Comparison of ENCODE assay signal across 11 cellular contexts in genomic region chr7:55590517-55591281, GRCh38. TPM values are rescaled to one million over a fixed set of nuclear protein-coding genes. Genes with fewer than 3 reads are reported as not detected.
DNase-seq lines count a peak whose midpoint lies in the region; ATAC-seq and TF ChIP-seq lines count a peak whose summit lies in the region.
"Had no signal": no experiment of that assay in that cellular context is flagged by ENCODE, and none has a peak within 500 bp of the region (broad histone marks: within the 10 kb centered on the region; RNA-seq: fewer than 3 reads in every experiment).

No MANE protein-coding gene starts in this region.

- no peak overlapping the region for H2BK12ac ChIP-seq in neuronal stem cell (ENCODE audit: low read length)

- H3K4me1 Mint-ChIP-seq in activated CD4-positive, alpha-beta T cell treated with anti-CD3 and anti-CD28 coated beads, Interleukin-2, amount 10 ng/mL, durations not matched to agents 24 days and 14 days, result peaks cover 11% of the 10 kb centered on the region
- peaks cover 2% of the 10 kb centered on the region for H3K4me1 Mint-ChIP-seq in activated CD4-positive, alpha-beta T cell treated with anti-CD3 and anti-CD28 coated beads for 36 hours
- no peaks in the 10 kb centered on the region for H3K4me1 Mint-ChIP-seq in chondrocyte (ENCODE audit: low read depth)

- no peak overlapping the region for H3K9ac ChIP-seq in neuronal stem cell (ENCODE audit: low read depth, low read length, poor library complexity)
- H3K9ac ChIP-seq: BLaER1 treated with 17β-estradiol and CSF1 and Interleukin-3, amounts not matched to agents 10 nM and 100 nM had no signal

- no peak overlapping the region for H2AFZ ChIP-seq in neuronal stem cell (ENCODE audit: low read length)

- H3K27ac ChIP-seq in neuronal stem cell (replicated peaks; ENCODE audit: low read length), result no peak overlapping the region
- H3K27ac ChIP-seq: 22Rv1; BLaER1 treated with 17β-estradiol and CSF1 and Interleukin-3, amounts not matched to agents 10 nM and 100 nM had no signal

- H3K4me1 ChIP-seq in neuronal stem cell (ENCODE audit: control insufficient read depth in 2 of 2, insufficient read depth in 1 of 2, low read depth in 1 of 2, low read length in 2 of 2), result peaks cover 0 to 2% of the 10 kb centered on the region in 2 donors

- no peak overlapping the region for H3K4me2 ChIP-seq in neuronal stem cell (ENCODE audit: insufficient read depth, low read length, poor library complexity, severe bottlenecking)

- H2BK120ac ChIP-seq in neuronal stem cell (ENCODE audit: low read depth, low read length), result no peak overlapping the region

- H3K9me3 Mint-ChIP-seq in activated CD4-positive, alpha-beta T cell treated with anti-CD3 and anti-CD28 coated beads, Interleukin-2, amount 10 ng/mL, durations not matched to agents 24 days and 14 days, result no peaks in the 10 kb centered on the region
- no peaks in the 10 kb centered on the region for H3K9me3 Mint-ChIP-seq in activated CD4-positive, alpha-beta T cell treated with anti-CD3 and anti-CD28 coated beads for 36 hours (ENCODE audit: low read depth)
- no peaks in the 10 kb centered on the region for H3K9me3 Mint-ChIP-seq in chondrocyte (ENCODE audit: low read depth)
- H3K9me3 Mint-ChIP-seq: CD4-positive, CD25-positive, alpha-beta regulatory T cell had no signal

- DNase-seq in activated CD4-positive, alpha-beta T cell treated with anti-CD3 and anti-CD28 coated beads, Interleukin-2, amount 10 ng/mL, durations not matched to agents 24 days and 14 days, result no peak
- no peak for DNase-seq in activated CD4-positive, alpha-beta T cell treated with anti-CD3 and anti-CD28 coated beads for 36 hours
- DNase-seq in AG08395 (ENCODE audit: low spot score), result peak; percentile 0
- peak; percentile 71 for DNase-seq in chondrocyte (ENCODE audit: low spot score)
- no peak for DNase-seq in neuronal stem cell (ENCODE audit: low spot score)
- DNase-seq in erythroblast (lab: John Stamatoyannopoulos, UW), result no peak
- no peak for DNase-seq in stimulated activated CD4-positive, alpha-beta T cell treated with anti-CD3 and anti-CD28 coated beads, Interleukin-4, amount 100 ng/mL, for 1 hour
- no peak for DNase-seq in dermis blood vessel endothelial cell
- DNase-seq: CD4-positive, CD25-positive, alpha-beta regulatory T cell had no signal

- no peaks in the 10 kb centered on the region for H3K79me1 ChIP-seq in neuronal stem cell (ENCODE audit: low read depth, low read length)

- H2AK5ac ChIP-seq in neuronal stem cell (ENCODE audit: low read depth, low read length), result peak overlapping the region; percentile 72

- no peak overlapping the region for H3K14ac ChIP-seq in neuronal stem cell (ENCODE audit: low read length)

- H3K27ac Mint-ChIP-seq in activated CD4-positive, alpha-beta T cell treated with anti-CD3 and anti-CD28 coated beads, Interleukin-2, amount 10 ng/mL, durations not matched to agents 24 days and 14 days, result peak overlapping the region; percentile 49
- no peak overlapping the region for H3K27ac Mint-ChIP-seq in activated CD4-positive, alpha-beta T cell treated with anti-CD3 and anti-CD28 coated beads for 36 hours
- H3K27ac Mint-ChIP-seq in chondrocyte (ENCODE audit: unreplicated experiment), result no peak overlapping the region

- no peak overlapping the region for H4K91ac ChIP-seq in neuronal stem cell (ENCODE audit: low read depth, low read length, poor library complexity)

- peaks cover 0 to 11% (median 2%) of the 10 kb centered on the region in 3 experiments for H3K27me3 ChIP-seq in neuronal stem cell (ENCODE audit: control insufficient read depth in 3 of 3, insufficient read depth in 3 of 3, low read depth in 1 of 3, low read length in 3 of 3)
- H3K27me3 ChIP-seq: BLaER1 treated with 17β-estradiol and CSF1 and Interleukin-3, amounts not matched to agents 10 nM and 100 nM had no signal

- H3K18ac ChIP-seq in neuronal stem cell (ENCODE audit: low read length), result no peak overlapping the region

- no CpG with 5 or more reads among the region's 8 CpGs for WGBS in neuronal stem cell (ENCODE audit: extremely low coverage in 2 of 2, insufficient read length in 2 of 2, insufficient replicate concordance in 1 of 2), 2 donors

- H2BK5ac ChIP-seq in neuronal stem cell (ENCODE audit: low read length), result no peak overlapping the region

- H3K36me3 Mint-ChIP-seq in activated CD4-positive, alpha-beta T cell treated with anti-CD3 and anti-CD28 coated beads, Interleukin-2, amount 10 ng/mL, durations not matched to agents 24 days and 14 days (ENCODE audit: low read depth), result no peaks in the 10 kb centered on the region
- no peaks in the 10 kb centered on the region for H3K36me3 Mint-ChIP-seq in activated CD4-positive, alpha-beta T cell treated with anti-CD3 and anti-CD28 coated beads for 36 hours (ENCODE audit: low read depth)
- H3K36me3 Mint-ChIP-seq in chondrocyte (ENCODE audit: low read depth), result no peaks in the 10 kb centered on the region
- H3K36me3 Mint-ChIP-seq: CD4-positive, CD25-positive, alpha-beta regulatory T cell had no signal

- intact Hi-C loops in activated CD4-positive, alpha-beta T cell treated with anti-CD3 and anti-CD28 coated beads, Interleukin-2, amount 10 ng/mL, durations not matched to agents 24 days and 14 days (cut with micrococcal nuclease), result no loop called here
- intact Hi-C loops in activated CD4-positive, alpha-beta T cell treated with anti-CD3 and anti-CD28 coated beads for 36 hours (cut with DNase I, micrococcal nuclease), result no loop called here

- H3K36me3 ChIP-seq in neuronal stem cell (replicated peaks in 1 of 2; ENCODE audit: control insufficient read depth in 2 of 2, insufficient read depth in 2 of 2, low read length in 2 of 2), result no peaks in the 10 kb centered on the region
- H3K36me3 ChIP-seq: BLaER1 treated with 17β-estradiol and CSF1 and Interleukin-3, amounts not matched to agents 10 nM and 100 nM had no signal

- no peak for TF ChIP-seq POLR2A in erythroblast (IDR thresholded peaks at IDR 0.05; ENCODE audit: low read length)

- H3K23ac ChIP-seq in neuronal stem cell (ENCODE audit: low read depth, low read length, poor library complexity), result no peak overlapping the region

- no peak overlapping the region for H3K4ac ChIP-seq in neuronal stem cell (ENCODE audit: low read length)

- H3K4me3 Mint-ChIP-seq in activated CD4-positive, alpha-beta T cell treated with anti-CD3 and anti-CD28 coated beads, Interleukin-2, amount 10 ng/mL, durations not matched to agents 24 days and 14 days, result no peak overlapping the region
- H3K4me3 Mint-ChIP-seq in activated CD4-positive, alpha-beta T cell treated with anti-CD3 and anti-CD28 coated beads for 36 hours, result no peak overlapping the region
- no peak overlapping the region for H3K4me3 Mint-ChIP-seq in chondrocyte (ENCODE audit: unreplicated experiment)
- H3K4me3 Mint-ChIP-seq: CD4-positive, CD25-positive, alpha-beta regulatory T cell had no signal

- H3K27me3 Mint-ChIP-seq in activated CD4-positive, alpha-beta T cell treated with anti-CD3 and anti-CD28 coated beads, Interleukin-2, amount 10 ng/mL, durations not matched to agents 24 days and 14 days, result no peaks in the 10 kb centered on the region
- no peaks in the 10 kb centered on the region for H3K27me3 Mint-ChIP-seq in activated CD4-positive, alpha-beta T cell treated with anti-CD3 and anti-CD28 coated beads for 36 hours
- peaks cover 23% of the 10 kb centered on the region for H3K27me3 Mint-ChIP-seq in chondrocyte (ENCODE audit: low read depth)

- no peak for TF ChIP-seq CTCF in chondrocyte (IDR thresholded peaks at IDR 0.05)

- CTCF ChIA-PET in activated CD4-positive, alpha-beta T cell treated with anti-CD3 and anti-CD28 coated beads for 36 hours (lab: Charles Lee), result no interaction called here

- no peak overlapping the region for H4K8ac ChIP-seq in neuronal stem cell (ENCODE audit: low read depth, low read length)

- POLR2A ChIA-PET in activated CD4-positive, alpha-beta T cell treated with anti-CD3 and anti-CD28 coated beads for 36 hours (lab: Charles Lee), result no interaction called here

- peaks cover 0 to 4% of the 10 kb centered on the region in 2 donors for H3K9me3 ChIP-seq in neuronal stem cell (replicated peaks in 1 of 2; ENCODE audit: control insufficient read depth in 2 of 2, insufficient read depth in 1 of 2, low read depth in 1 of 2, low read length in 2 of 2)
- H3K9me3 ChIP-seq: BLaER1 treated with 17β-estradiol and CSF1 and Interleukin-3, amounts not matched to agents 10 nM and 100 nM had no signal

- H3K4me3 ChIP-seq in neuronal stem cell (ENCODE audit: low read length in 2 of 2), result no peak overlapping the region
- H3K4me3 ChIP-seq: BLaER1 treated with 17β-estradiol and CSF1 and Interleukin-3, amounts not matched to agents 10 nM and 100 nM had no signal

- H2BK15ac ChIP-seq in neuronal stem cell (ENCODE audit: low read length), result no peak overlapping the region

- ATAC-seq in activated CD4-positive, alpha-beta T cell treated with anti-CD3 and anti-CD28 coated beads for 36 hours, result no peak

RNA-seq across cellular contexts. Expression of gene VOPP1, which starts 18.4 kb away (rescaled TPM):
- total RNA-seq in activated CD4-positive, alpha-beta T cell treated with anti-CD3 and anti-CD28 coated beads, Interleukin-2, amount 10 ng/mL, durations not matched to agents 24 days and 14 days, result 87.4 and 90.6 TPM in 2 replicates
- total RNA-seq in activated CD4-positive, alpha-beta T cell treated with anti-CD3 and anti-CD28 coated beads for 36 hours, result 10 to 100 TPM; 63.7 to 64.2 TPM
- 69.2 to 78.5 TPM (median 71.6 TPM) in 3 replicates for total RNA-seq in chondrocyte
- polyA plus RNA-seq in neuronal stem cell (2013, experiment 1 of 2), result 38.1 TPM
- polyA plus RNA-seq in neuronal stem cell (2013, experiment 2 of 2), result 37.8 TPM
- 140 and 171 TPM in 2 replicates for total RNA-seq in dermis blood vessel endothelial cell

Comparison
In these comparisons a context has a peak if more than half of its experiments do, and no peak if none do; other contexts are left out.
1. DNase-seq: peak in AG08395 (single experiment) and chondrocyte (single experiment); none in activated CD4-positive, alpha-beta T cell treated with anti-CD3 and anti-CD28 coated beads, Interleukin-2, amount 10 ng/mL, durations not matched to agents 24 days and 14 days (single experiment), activated CD4-positive, alpha-beta T cell treated with anti-CD3 and anti-CD28 coated beads for 36 hours (single experiment), neuronal stem cell (single experiment), erythroblast (0 of 2), stimulated activated CD4-positive, alpha-beta T cell treated with anti-CD3 and anti-CD28 coated beads, Interleukin-4, amount 100 ng/mL, for 1 hour (single experiment) and dermis blood vessel endothelial cell (single experiment).